32 cellular contexts compared by ENCODE assay signal in genomic region chr14:46140445-46140844, GRCh38.
"Had no signal": no experiment of that assay in that cellular context is flagged by ENCODE, and none has a peak within 500 bp of the region (broad histone marks: within the 10 kb centered on the region; RNA-seq: fewer than 3 reads in every experiment).

No MANE protein-coding gene starts in this region.

- H3K4me1 ChIP-seq: ascending aorta, body of pancreas, breast epithelium had no signal

- ATAC-seq: activated CD8-positive, alpha-beta T cell treated with anti-CD3 and anti-CD28 coated beads for 36 hours; activated naive CD8-positive, alpha-beta T cell treated with anti-CD3 and anti-CD28 coated beads, Interleukin-2, amount 50 U/mL, for 24 hours; activated T-cell treated with anti-CD3 and anti-CD28 coated beads, Interleukin-2, amount 50 U/mL, for 4 hours; activated T-cell treated with anti-CD3 and anti-CD28 coated beads, Interleukin-2, amount 50 U/mL, for 72 hours; activated T-helper 17 cell treated with anti-CD3 and anti-CD28 coated beads, Interleukin-2, amount 50 U/mL, for 72 hours; body of pancreas had no signal

- DNase-seq: activated B cell treated with CpG ODN at 0.5 μM for 24 hours; activated CD4-positive, alpha-beta memory T cell treated with anti-CD3 and anti-CD28 coated beads for 36 hours; activated CD4-positive, alpha-beta T cell treated with anti-CD3 and anti-CD28 coated beads for 4 hours; activated CD4-positive, alpha-beta T cell treated with anti-CD3 and anti-CD28 coated beads, Interleukin-2, amount 10 ng/mL, durations not matched to agents 24 days and 14 days; activated CD4-positive, alpha-beta T cell treated with anti-CD3 and anti-CD28 coated beads, Interleukin-2, amount 50 U/mL, for 1 hour; activated CD4-positive, alpha-beta T cell treated with anti-CD3 and anti-CD28 coated beads, Interleukin-2, amount 50 U/mL, for 4 hours; activated CD4-positive, CD25-positive, alpha-beta regulatory T cell treated with anti-CD3 and anti-CD28 coated beads, Interleukin-2, amount 50 U/mL, for 72 hours; activated CD8-positive, alpha-beta memory T cell treated with anti-CD3 and anti-CD28 coated beads, Interleukin-2, amount 50 U/mL, for 4 hours; activated CD8-positive, alpha-beta T cell treated with anti-CD3 and anti-CD28 coated beads for 36 hours; activated effector memory CD4-positive, alpha-beta T cell treated with anti-CD3 and anti-CD28 coated beads, Interleukin-2, amount 50 U/mL, for 16 hours; activated gamma-delta T cell treated with Interleukin-2 at 50 U/mL for 16 hours; activated naive CD4-positive, alpha-beta T cell treated with anti-CD3 and anti-CD28 coated beads, Interleukin-2, amount 10 ng/mL, durations not matched to agents 7 days and 5 days; activated naive CD4-positive, alpha-beta T cell treated with Interleukin-2 at 50 U/mL for 16 hours; activated naive CD8-positive, alpha-beta T cell treated with anti-CD3 and anti-CD28 coated beads, Interleukin-2, amount 10 ng/mL, durations not matched to agents 7 days and 5 days; activated naive CD8-positive, alpha-beta T cell treated with anti-CD3 and anti-CD28 coated beads, Interleukin-2, amount 50 U/mL, for 24 hours; activated T-cell treated with anti-CD3 and anti-CD28 coated beads for 4 hours; activated T-cell treated with anti-CD3 and anti-CD28 coated beads, Interleukin-2, amount 50 U/mL, for 1 hour; activated T-cell treated with anti-CD3 and anti-CD28 coated beads, Interleukin-2, amount 50 U/mL, for 4 hours; activated T-cell treated with anti-CD3 and anti-CD28 coated beads, Interleukin-2, amount 50 U/mL, for 72 hours; amygdala; anterior cingulate cortex; body of pancreas; brain microvascular endothelial cell; central memory CD4-positive, alpha-beta T cell; T-helper 1 cell; T-helper 2 cell; T-helper 9 cell had no signal

- H3K9me3 ChIP-seq: ascending aorta, body of pancreas, breast epithelium had no signal

- FAIRE-seq: TTC549 had no signal

- H3K36me3 ChIP-seq: ascending aorta, brain microvascular endothelial cell, breast epithelium had no signal

- H3K27me3 ChIP-seq: ascending aorta, body of pancreas, brain microvascular endothelial cell, breast epithelium had no signal

- H3K27ac ChIP-seq: ascending aorta, body of pancreas, brain microvascular endothelial cell, breast epithelium, VCaP had no signal

- H3K4me3 ChIP-seq: ascending aorta, body of pancreas, breast epithelium had no signal
